17 cellular contexts compared by ENCODE assay signal in genomic region chr19:5696196-5697021, GRCh38. TPM values are rescaled to one million over a fixed set of nuclear protein-coding genes. Genes with fewer than 3 reads are reported as not detected.
DNase-seq lines count a peak whose midpoint lies in the region; ATAC-seq, FAIRE-seq and TF ChIP-seq lines count a peak whose summit lies in the region.
"Had no signal": no experiment of that assay in that cellular context is flagged by ENCODE, and none has a peak within 500 bp of the region (broad histone marks: within the 10 kb centered on the region; RNA-seq: fewer than 3 reads in every experiment).

No MANE protein-coding gene starts in this region.

- DNase-seq in activated naive CD4-positive, alpha-beta T cell treated with anti-CD3 and anti-CD28 coated beads, Interleukin-2, amount 50 U/mL, for 72 hours (ENCODE audit: low spot score in 2 of 2), result no peak
- no peak for DNase-seq in activated naive CD4-positive, alpha-beta T cell treated with anti-CD3 and anti-CD28 coated beads, Interleukin-2, amount 50 U/mL, for 16 hours
- DNase-seq in K562 (ENCODE audit: extremely low read depth in 1 of 4, low spot score in 3 of 4), result no peak
- DNase-seq in posterior vena cava (ENCODE audit: low spot score), result peak; percentile 79
- DNase-seq in HCEC 1CT, result no peak
- no peak for DNase-seq in NK-92 (lab: John Stamatoyannopoulos, UW; ENCODE audit: unreplicated experiment)
- DNase-seq: activated CD4-positive, alpha-beta T cell treated with anti-CD3 and anti-CD28 coated beads, Interleukin-2, amount 50 U/mL, for 4 hours; CD8-positive, alpha-beta memory T cell; kidney glomerular epithelial cell; NCI-H1092 treated with DMSO at 0.1 percent for 48 hours; NCI-H2171 treated with DMSO at 0.1 percent for 48 hours had no signal

- H3K4me3 Mint-ChIP-seq in IgD-negative memory B cell, result no peak overlapping the region
- H3K4me3 Mint-ChIP-seq: brain; CD8-positive, alpha-beta memory T cell had no signal

- no peak for TF ChIP-seq CTCF in K562 (IDR thresholded peaks at IDR 0.05 in 2 of 3, conservative IDR thresholded peaks at IDR 0.05 in 1 of 3; ENCODE audit: insufficient read depth in 2 of 3, low read depth in 1 of 3, low read length in 3 of 3)

- no TSS peak for BruUV-seq in K562 (replicated peaks; lab: Mats Ljungman, UMichigan)

- peaks cover 17% of the 10 kb centered on the region for H3K9me1 ChIP-seq in K562 (ENCODE audit: control insufficient read depth, insufficient read depth, low read length)

- no peak for TF ChIP-seq EP300 in K562 (IDR thresholded peaks at IDR 0.05; ENCODE audit: low read length)

- intact Hi-C loops in K562 (cut with micrococcal nuclease), result no loop called here
- intact Hi-C loops in posterior vena cava (cut with DNase I), result no loop called here

- H3K79me2 ChIP-seq in K562 (ENCODE audit: control insufficient read depth, insufficient read depth, low read length), result peaks cover 59% of the 10 kb centered on the region

- no peak overlapping the region for H3K4me2 ChIP-seq in K562 (ENCODE audit: insufficient read depth, low read length)

- FAIRE-seq in K562 (lab: Jason Lieb, UNC), result no peak

- H3K4me1 Mint-ChIP-seq in IgD-negative memory B cell, result peaks cover 7 to 10% (median 8%) of the 10 kb centered on the region in 3 donors

- peaks cover 57% of the 10 kb centered on the region for H4K20me1 ChIP-seq in K562 (replicated peaks; ENCODE audit: control insufficient read depth, insufficient read depth, low read length)

- TF ChIP-seq POLR2A in K562 (conservative IDR thresholded peaks at IDR 0.05), result peak; percentile 52; the same call in 1 of the 2 replicates

- in situ Hi-C loops in K562 (cut with MboI), result no loop called here

- TF ChIP-seq RAD21 in K562 (CRISPR knock-in tag; conservative IDR thresholded peaks at IDR 0.05 in 1 of 2, IDR thresholded peaks at IDR 0.05 in 1 of 2), result no peak

- H2AFZ ChIP-seq in K562 (ENCODE audit: low read depth, low read length), result no peak overlapping the region
- H2AFZ ChIP-seq: parathyroid adenoma had no signal

- CTCF ChIA-PET in K562 (lab: Yijun Ruan, JAX; ENCODE audit: low intra/inter-chr PET ratio), result no interaction called here

- no peak overlapping the region; a peak in 1 of 4 replicates for H3K9ac ChIP-seq in K562 (ENCODE audit: insufficient read depth in 1 of 2, low read depth in 2 of 2, low read length in 2 of 2)
- H3K9ac ChIP-seq: parathyroid adenoma had no signal

- H3K4me3 ChIP-seq in K562, result no peak overlapping the region
- H3K4me3 ChIP-seq: SJCRH30 had no signal

- peak overlapping the region; percentile 69 to 84 for H3K27ac Mint-ChIP-seq in activated naive CD4-positive, alpha-beta T cell treated with anti-CD3 and anti-CD28 coated beads, Interleukin-2, amount 50 U/mL, for 72 hours
- H3K27ac Mint-ChIP-seq in IgD-negative memory B cell, result peak overlapping the region in 2 of 3 donors; percentile 78 to 82

- H3K27me3 ChIP-seq in K562 (ENCODE audit: control insufficient read depth in 2 of 2, insufficient read depth in 2 of 2, low read length in 2 of 2), result no peaks in the 10 kb centered on the region
- H3K27me3 ChIP-seq: SJCRH30 had no signal

- H3K4me1 ChIP-seq in K562 (replicated peaks in 1 of 2; ENCODE audit: control insufficient read depth in 2 of 2, insufficient read depth in 2 of 2, low read length in 2 of 2), result peaks cover 14 to 74% of the 10 kb centered on the region in 2 experiments
- H3K4me1 ChIP-seq: parathyroid adenoma had no signal

- no peaks in the 10 kb centered on the region for H3K9me3 Mint-ChIP-seq in activated naive CD4-positive, alpha-beta T cell treated with anti-CD3 and anti-CD28 coated beads, Interleukin-2, amount 50 U/mL, for 72 hours
- no peaks in the 10 kb centered on the region for H3K9me3 Mint-ChIP-seq in IgD-negative memory B cell
- H3K9me3 Mint-ChIP-seq: CD8-positive, alpha-beta memory T cell had no signal

- peaks cover 12 to 14% of the 10 kb centered on the region in 2 donors for H3K36me3 Mint-ChIP-seq in activated naive CD4-positive, alpha-beta T cell treated with anti-CD3 and anti-CD28 coated beads, Interleukin-2, amount 50 U/mL, for 72 hours
- peaks cover 3% of the 10 kb centered on the region for H3K36me3 Mint-ChIP-seq in IgD-negative memory B cell

- no peaks in the 10 kb centered on the region for H3K27me3 Mint-ChIP-seq in IgD-negative memory B cell
- H3K27me3 Mint-ChIP-seq: brain; CD8-positive, alpha-beta memory T cell had no signal

- POLR2A ChIA-PET in K562 (lab: Yijun Ruan, JAX), result interaction anchor here (0.6 to 1.7 kb wide), 4 partner anchors 10 to 22 kb away, joined by 3 to 6 read pairs (median 4); no protein-coding TSS in a partner anchor

- no peak for ATAC-seq in activated naive CD4-positive, alpha-beta T cell treated with anti-CD3 and anti-CD28 coated beads, Interleukin-2, amount 50 U/mL, for 72 hours
- ATAC-seq in K562 (no peak), GM19455 (IDR thresholded peaks at IDR 0.05; ENCODE audit: unreplicated experiment) (no peak)

- H3K27ac ChIP-seq in K562 (ENCODE audit: extremely low read depth, low read depth, low read length), result no peak overlapping the region
- H3K27ac ChIP-seq: parathyroid adenoma, SJCRH30 had no signal

- peaks cover 98% of the 10 kb centered on the region for H3K36me3 ChIP-seq in K562 (ENCODE audit: control insufficient read depth, insufficient read depth, low read length)

- H3K9me3 ChIP-seq in K562 (replicated peaks; ENCODE audit: control insufficient read depth, insufficient read depth, low read depth, low read length), result no peaks in the 10 kb centered on the region
- H3K9me3 ChIP-seq: SJCRH30 had no signal

- WGBS in K562 (ENCODE audit: insufficient coverage, low coverage, missing lambda C conversion rate), result 91% methylated on average over 20 of the region's 42 CpGs

RNA-seq across cellular contexts. Expression of gene RPL36, which starts 6.3 kb away (rescaled TPM):
- total RNA-seq in activated naive CD4-positive, alpha-beta T cell treated with anti-CD3 and anti-CD28 coated beads, Interleukin-2, amount 50 U/mL, for 72 hours, result 1,000 to 10,000 TPM; 1,044 to 1,174 TPM
- polyA plus RNA-seq in IgD-negative memory B cell (2,640 TPM), K562 (2011; rRNA removed) (695 and 1,029 TPM in 2 replicates), K562 (2014; fragmentation: Illumina TruSeq; extraction: Trizol) (350 and 728 TPM in 2 replicates), K562 (2014; fragmentation: Nextera tagmentation; extraction: Ambion mirVana) (1,000 to 10,000 TPM; 3,132 to 3,412 TPM), K562 (2014; rRNA removed) (1,530 and 1,653 TPM in 2 replicates)
- total RNA-seq in K562 (2011; cell fraction: chromatin; rRNA removed; ENCODE audit: low replicate concordance), result 84.7 and 180 TPM in 2 replicates
- total RNA-seq in K562 (2011; cell fraction: nucleolus; rRNA removed), result 420 and 494 TPM in 2 replicates
- total RNA-seq in K562 (2011; cell fraction: nucleoplasm; rRNA removed), result 317 and 516 TPM in 2 replicates
- total RNA-seq in K562 (2014; rRNA removed) (2,132 and 2,298 TPM in 2 replicates), K562 (2014; rRNA removed; fragmentation: Illumina TruSeq; extraction: Trizol) (392 and 590 TPM in 2 replicates), K562 (2015; rRNA removed; fragmentation: Illumina TruSeq; extraction: Trizol) (1,406 and 1,507 TPM in 2 replicates), K562 (2021) (1,327 and 1,377 TPM in 2 replicates), posterior vena cava (100 to 1,000 TPM; 525 to 575 TPM)
- 629 and 993 TPM in 2 replicates for polyA plus RNA-seq in K562 (2011; cell fraction: cytosol; rRNA removed)
- 639 and 683 TPM in 2 replicates for polyA plus RNA-seq in K562 (2011; cell fraction: nucleus; rRNA removed)
- polyA plus RNA-seq in K562 (2012), result 2,027 and 2,339 TPM in 2 replicates
- polyA minus RNA-seq in K562 (2011; rRNA and poly(A)+ RNA removed), result 132 and 161 TPM in 2 replicates
- 779 and 953 TPM in 2 replicates for polyA minus RNA-seq in K562 (2011; cell fraction: cytosol; rRNA and poly(A)+ RNA removed)
- polyA minus RNA-seq in K562 (2011; cell fraction: nucleus; rRNA and poly(A)+ RNA removed), result 134 and 203 TPM in 2 replicates

RNA-seq across cellular contexts. Expression of gene HSD11B1L, which starts 15.6 kb away (rescaled TPM):
- 1 to 10 TPM; 3.2 to 5.2 TPM for total RNA-seq in activated naive CD4-positive, alpha-beta T cell treated with anti-CD3 and anti-CD28 coated beads, Interleukin-2, amount 50 U/mL, for 72 hours
- polyA plus RNA-seq in IgD-negative memory B cell, result 2.1 TPM
- 1.9 and 5.4 TPM in 2 replicates for total RNA-seq in K562 (2011; cell fraction: chromatin; rRNA removed; ENCODE audit: low replicate concordance)
- 5.4 and 5.5 TPM in 2 replicates for total RNA-seq in K562 (2011; cell fraction: nucleolus; rRNA removed)
- 4.8 TPM in 2 replicates for total RNA-seq in K562 (2011; cell fraction: nucleoplasm; rRNA removed)
- total RNA-seq in K562 (2014; rRNA removed), result 4.9 and 7.7 TPM in 2 replicates
- total RNA-seq in K562 (2014; rRNA removed; fragmentation: Illumina TruSeq; extraction: Trizol), result 1.2 and 1.4 TPM in 2 replicates
- total RNA-seq in K562 (2015; rRNA removed; fragmentation: Illumina TruSeq; extraction: Trizol), result 2.0 and 2.3 TPM in 2 replicates
- 3.6 and 4.3 TPM in 2 replicates for total RNA-seq in K562 (2021)
- 2.3 and 3.1 TPM in 2 replicates for polyA plus RNA-seq in K562 (2011; rRNA removed)
- polyA plus RNA-seq in K562 (2011; cell fraction: cytosol; rRNA removed), result 4.4 and 11.4 TPM in 2 replicates
- 7.8 and 11.4 TPM in 2 replicates for polyA plus RNA-seq in K562 (2011; cell fraction: nucleus; rRNA removed)
- polyA plus RNA-seq in K562 (2012), result 3.4 and 7.3 TPM in 2 replicates
- 1.7 and 2.2 TPM in 2 replicates for polyA plus RNA-seq in K562 (2014; fragmentation: Illumina TruSeq; extraction: Trizol)
- under 1 TPM; 0.31 to 0.36 TPM for polyA plus RNA-seq in K562 (2014; fragmentation: Nextera tagmentation; extraction: Ambion mirVana)
- polyA plus RNA-seq in K562 (2014; rRNA removed), result 4.7 and 6.3 TPM in 2 replicates
- 0.39 and 0.63 TPM in 2 replicates for polyA minus RNA-seq in K562 (2011; rRNA and poly(A)+ RNA removed)
- polyA minus RNA-seq in K562 (2011; cell fraction: cytosol; rRNA and poly(A)+ RNA removed), result 2.2 and 2.4 TPM in 2 replicates
- 0.56 and 0.94 TPM in 2 replicates for polyA minus RNA-seq in K562 (2011; cell fraction: nucleus; rRNA and poly(A)+ RNA removed)
- total RNA-seq in posterior vena cava, result 1 to 10 TPM; 3.8 to 4.0 TPM

RNA-seq across cellular contexts. Expression of gene MICOS13, which starts 16.1 kb away (rescaled TPM):
- total RNA-seq in activated naive CD4-positive, alpha-beta T cell treated with anti-CD3 and anti-CD28 coated beads, Interleukin-2, amount 50 U/mL, for 72 hours, result 10 to 100 TPM; 32.0 to 47.2 TPM
- polyA plus RNA-seq in IgD-negative memory B cell (107 TPM), K562 (2011; rRNA removed) (32.1 and 42.6 TPM in 2 replicates), K562 (2014; fragmentation: Illumina TruSeq; extraction: Trizol) (41.2 and 69.4 TPM in 2 replicates), K562 (2014; fragmentation: Nextera tagmentation; extraction: Ambion mirVana) (10 to 100 TPM; 15.5 to 49.4 TPM), K562 (2014; rRNA removed) (124 and 202 TPM in 2 replicates)
- total RNA-seq in K562 (2011; cell fraction: chromatin; rRNA removed; ENCODE audit: low replicate concordance), result 10.1 and 39.6 TPM in 2 replicates
- total RNA-seq in K562 (2011; cell fraction: nucleolus; rRNA removed), result 71.5 and 77.0 TPM in 2 replicates
- total RNA-seq in K562 (2011; cell fraction: nucleoplasm; rRNA removed), result 30.0 and 32.6 TPM in 2 replicates
- total RNA-seq in K562 (2014; rRNA removed) (220 and 383 TPM in 2 replicates), K562 (2014; rRNA removed; fragmentation: Illumina TruSeq; extraction: Trizol) (19.1 and 24.6 TPM in 2 replicates), K562 (2015; rRNA removed; fragmentation: Illumina TruSeq; extraction: Trizol) (94.0 and 105 TPM in 2 replicates), K562 (2021) (95.4 and 113 TPM in 2 replicates), posterior vena cava (10 to 100 TPM; 54.1 to 54.4 TPM)
- polyA plus RNA-seq in K562 (2011; cell fraction: cytosol; rRNA removed), result 60.9 and 173 TPM in 2 replicates
- 33.8 and 49.4 TPM in 2 replicates for polyA plus RNA-seq in K562 (2011; cell fraction: nucleus; rRNA removed)
- polyA plus RNA-seq in K562 (2012), result 68.5 and 125 TPM in 2 replicates
- 3.6 and 6.3 TPM in 2 replicates for polyA minus RNA-seq in K562 (2011; rRNA and poly(A)+ RNA removed)
- polyA minus RNA-seq in K562 (2011; cell fraction: cytosol; rRNA and poly(A)+ RNA removed), result 17.7 and 22.1 TPM in 2 replicates
- 17.0 and 19.5 TPM in 2 replicates for polyA minus RNA-seq in K562 (2011; cell fraction: nucleus; rRNA and poly(A)+ RNA removed)

RNA-seq across cellular contexts. Expression of gene LONP1, which starts 23.5 kb away (rescaled TPM):
- total RNA-seq in activated naive CD4-positive, alpha-beta T cell treated with anti-CD3 and anti-CD28 coated beads, Interleukin-2, amount 50 U/mL, for 72 hours, result 100 to 1,000 TPM; 178 to 359 TPM
- polyA plus RNA-seq in IgD-negative memory B cell, result 38.5 TPM
- total RNA-seq in K562 (2011; cell fraction: chromatin; rRNA removed; ENCODE audit: low replicate concordance), result 180 and 424 TPM in 2 replicates
- total RNA-seq in K562 (2011; cell fraction: nucleolus; rRNA removed), result 314 and 331 TPM in 2 replicates
- 165 and 217 TPM in 2 replicates for total RNA-seq in K562 (2011; cell fraction: nucleoplasm; rRNA removed)
- total RNA-seq in K562 (2014; rRNA removed), result 202 and 214 TPM in 2 replicates
- total RNA-seq in K562 (2014; rRNA removed; fragmentation: Illumina TruSeq; extraction: Trizol), result 26.9 and 37.3 TPM in 2 replicates
- total RNA-seq in K562 (2015; rRNA removed; fragmentation: Illumina TruSeq; extraction: Trizol), result 89.1 and 89.8 TPM in 2 replicates
- total RNA-seq in K562 (2021), result 207 and 238 TPM in 2 replicates
- polyA plus RNA-seq in K562 (2011; rRNA removed), result 84.5 and 110 TPM in 2 replicates
- 121 and 226 TPM in 2 replicates for polyA plus RNA-seq in K562 (2011; cell fraction: cytosol; rRNA removed)
- 273 and 320 TPM in 2 replicates for polyA plus RNA-seq in K562 (2011; cell fraction: nucleus; rRNA removed)
- polyA plus RNA-seq in K562 (2012), result 122 and 281 TPM in 2 replicates
- 76.5 and 160 TPM in 2 replicates for polyA plus RNA-seq in K562 (2014; fragmentation: Illumina TruSeq; extraction: Trizol)
- 1 to 10 TPM; 1.1 to 3.7 TPM for polyA plus RNA-seq in K562 (2014; fragmentation: Nextera tagmentation; extraction: Ambion mirVana)
- 138 and 161 TPM in 2 replicates for polyA plus RNA-seq in K562 (2014; rRNA removed)
- polyA minus RNA-seq in K562 (2011; rRNA and poly(A)+ RNA removed), result 39.2 and 57.2 TPM in 2 replicates
- polyA minus RNA-seq in K562 (2011; cell fraction: cytosol; rRNA and poly(A)+ RNA removed), result 97.1 and 131 TPM in 2 replicates
- polyA minus RNA-seq in K562 (2011; cell fraction: nucleus; rRNA and poly(A)+ RNA removed), result 67.5 and 106 TPM in 2 replicates
- total RNA-seq in posterior vena cava, result 10 to 100 TPM; 34.8 to 40.4 TPM

RNA-seq across cellular contexts. Expression of gene CATSPERD, which starts 24.0 kb away (rescaled TPM):
- total RNA-seq in activated naive CD4-positive, alpha-beta T cell treated with anti-CD3 and anti-CD28 coated beads, Interleukin-2, amount 50 U/mL, for 72 hours, result not detected
- not detected for polyA plus RNA-seq in IgD-negative memory B cell
- total RNA-seq in K562 (2011; cell fraction: chromatin; rRNA removed; ENCODE audit: low replicate concordance), result not detected in 2 replicates
- not detected in 2 replicates for total RNA-seq in K562 (2011; cell fraction: nucleolus; rRNA removed)
- total RNA-seq in K562 (2011; cell fraction: nucleoplasm; rRNA removed), result not detected in 2 replicates
- not detected in 2 replicates for total RNA-seq in K562 (2014; rRNA removed)
- not detected in 2 replicates for total RNA-seq in K562 (2014; rRNA removed; fragmentation: Illumina TruSeq; extraction: Trizol)
- not detected in 2 replicates for total RNA-seq in K562 (2015; rRNA removed; fragmentation: Illumina TruSeq; extraction: Trizol)
- not detected in 2 replicates for total RNA-seq in K562 (2021)
- not detected in 2 replicates for polyA plus RNA-seq in K562 (2011; rRNA removed)
- not detected in 2 replicates for polyA plus RNA-seq in K562 (2011; cell fraction: cytosol; rRNA removed)
- polyA plus RNA-seq in K562 (2011; cell fraction: nucleus; rRNA removed), result not detected in 2 replicates
- 0.04 TPM in 1 of 2 replicates, not detected in the other for polyA plus RNA-seq in K562 (2012)
- not detected in 2 replicates for polyA plus RNA-seq in K562 (2014; fragmentation: Illumina TruSeq; extraction: Trizol)
- not detected for polyA plus RNA-seq in K562 (2014; fragmentation: Nextera tagmentation; extraction: Ambion mirVana)
- polyA plus RNA-seq in K562 (2014; rRNA removed), result not detected in 2 replicates
- not detected in 2 replicates for polyA minus RNA-seq in K562 (2011; rRNA and poly(A)+ RNA removed)
- polyA minus RNA-seq in K562 (2011; cell fraction: cytosol; rRNA and poly(A)+ RNA removed), result not detected in 2 replicates
- not detected in 2 replicates for polyA minus RNA-seq in K562 (2011; cell fraction: nucleus; rRNA and poly(A)+ RNA removed)
- total RNA-seq in posterior vena cava, result not detected
- total RNA-seq: CD8-positive, alpha-beta memory T cell; mucosa of gallbladder; SJCRH30 had no signal
- polyA plus RNA-seq: CD8-positive, alpha-beta memory T cell had no signal
